In genomic region chr2:100064165-100064564, GRCh38 we compare ENCODE assay signal across 22 cellular contexts.
DNase-seq lines count a peak whose midpoint lies in the region; ATAC-seq and TF ChIP-seq lines count a peak whose summit lies in the region.
"Had no signal": no experiment of that assay in that cellular context is flagged by ENCODE, and none has a peak within 500 bp of the region (broad histone marks: within the 10 kb centered on the region; RNA-seq: fewer than 3 reads in every experiment).

No MANE protein-coding gene starts in this region.

- no peak overlapping the region for H2AFZ ChIP-seq in OCI-LY3 (ENCODE audit: low read depth, low read length)

- H3K27ac Mint-ChIP-seq in activated naive CD8-positive, alpha-beta T cell treated with anti-CD3 and anti-CD28 coated beads, Interleukin-2, amount 50 U/mL, for 24 hours, result peak overlapping the region; percentile 13
- H3K27ac Mint-ChIP-seq in activated naive CD8-positive, alpha-beta T cell treated with anti-CD3 and anti-CD28 coated beads for 36 hours, result no peak overlapping the region
- H3K27ac Mint-ChIP-seq in stimulated activated memory B cell treated with anti-CD40 and anti-IgM and Interleukin-4, amounts not matched to agents 10 μg/mL and 1 μg/mL and 100 μg/mL, for 72 hours, result peak overlapping the region; percentile 80
- H3K27ac Mint-ChIP-seq: CD14-positive monocyte had no signal

- H3K27me3 Mint-ChIP-seq in activated naive CD8-positive, alpha-beta T cell treated with anti-CD3 and anti-CD28 coated beads, Interleukin-2, amount 50 U/mL, for 24 hours, result peaks cover 2% of the 10 kb centered on the region
- H3K27me3 Mint-ChIP-seq in activated naive CD8-positive, alpha-beta T cell treated with anti-CD3 and anti-CD28 coated beads for 36 hours, result peaks cover 30% of the 10 kb centered on the region
- H3K27me3 Mint-ChIP-seq in stimulated activated memory B cell treated with anti-CD40 and anti-IgM and Interleukin-4, amounts not matched to agents 10 μg/mL and 1 μg/mL and 100 μg/mL, for 72 hours, result no peaks in the 10 kb centered on the region

- H3K4me2 ChIP-seq in OCI-LY3 (ENCODE audit: low read length), result peak overlapping the region; percentile 65

- H4K20me1 ChIP-seq in OCI-LY3 (ENCODE audit: insufficient read depth, low read length), result 0 out of 2 replicates have a peak, but pooled peaks cover 4% of the 10 kb centered on the region

- no peaks in the 10 kb centered on the region for H3K27me3 ChIP-seq in OCI-LY3 (ENCODE audit: low read depth, low read length)
- H3K27me3 ChIP-seq: SJSA1 had no signal

- H3K4me3 Mint-ChIP-seq in activated naive CD8-positive, alpha-beta T cell treated with anti-CD3 and anti-CD28 coated beads, Interleukin-2, amount 50 U/mL, for 24 hours, result peak overlapping the region; percentile 34
- H3K4me3 Mint-ChIP-seq in activated naive CD8-positive, alpha-beta T cell treated with anti-CD3 and anti-CD28 coated beads for 36 hours, result no peak overlapping the region
- H3K4me3 Mint-ChIP-seq in stimulated activated memory B cell treated with anti-CD40 and anti-IgM and Interleukin-4, amounts not matched to agents 10 μg/mL and 1 μg/mL and 100 μg/mL, for 72 hours, result peak overlapping the region; percentile 44
- H3K4me3 Mint-ChIP-seq: CD14-positive monocyte had no signal

- DNase-seq in NCI-H526 treated with DMSO at 0.1 percent for 48 hours (lab: John Stamatoyannopoulos, UW) (peak; percentile 64), NCI-H526 (lab: John Stamatoyannopoulos, UW) (no peak)
- DNase-seq in activated naive CD8-positive, alpha-beta T cell treated with anti-CD3 and anti-CD28 coated beads, Interleukin-2, amount 50 U/mL, for 24 hours, result no peak
- no peak for DNase-seq in activated naive CD8-positive, alpha-beta T cell treated with anti-CD3 and anti-CD28 coated beads for 36 hours
- DNase-seq: 8988T; KG1; NCI-H1092 treated with DMSO at 0.1 percent for 48 hours; NCI-H1436 treated with DMSO at 0.1 percent for 48 hours; NCI-H1930; NCI-H2227 treated with DMSO at 0.1 percent for 48 hours; NCI-H510A; NCI-H774; NK-92 treated with Interleukin-12 subunit alpha and Interleukin-12 subunit beta, amount 100 ng/mL, for 24 hours; OCI-M1 had no signal

- no peak overlapping the region; the same call in 1 of the 2 replicates for H3K9ac ChIP-seq in OCI-LY3 (ENCODE audit: low read length)

- H3K9me3 ChIP-seq in OCI-LY3 (ENCODE audit: insufficient read depth, low read length), result no peaks in the 10 kb centered on the region
- H3K9me3 ChIP-seq: SJSA1 had no signal

- H3K36me3 Mint-ChIP-seq in activated naive CD8-positive, alpha-beta T cell treated with anti-CD3 and anti-CD28 coated beads, Interleukin-2, amount 50 U/mL, for 24 hours (ENCODE audit: low read depth), result peaks cover 12% of the 10 kb centered on the region
- no peaks in the 10 kb centered on the region for H3K36me3 Mint-ChIP-seq in activated naive CD8-positive, alpha-beta T cell treated with anti-CD3 and anti-CD28 coated beads for 36 hours
- H3K36me3 Mint-ChIP-seq in stimulated activated memory B cell treated with anti-CD40 and anti-IgM and Interleukin-4, amounts not matched to agents 10 μg/mL and 1 μg/mL and 100 μg/mL, for 72 hours, result peaks cover 44% of the 10 kb centered on the region

- H3K9me3 Mint-ChIP-seq in activated naive CD8-positive, alpha-beta T cell treated with anti-CD3 and anti-CD28 coated beads, Interleukin-2, amount 50 U/mL, for 24 hours, result peaks cover 5% of the 10 kb centered on the region
- peaks cover 8% of the 10 kb centered on the region for H3K9me3 Mint-ChIP-seq in activated naive CD8-positive, alpha-beta T cell treated with anti-CD3 and anti-CD28 coated beads for 36 hours
- H3K9me3 Mint-ChIP-seq in stimulated activated memory B cell treated with anti-CD40 and anti-IgM and Interleukin-4, amounts not matched to agents 10 μg/mL and 1 μg/mL and 100 μg/mL, for 72 hours, result peaks cover 3% of the 10 kb centered on the region

- H3K4me1 Mint-ChIP-seq in activated naive CD8-positive, alpha-beta T cell treated with anti-CD3 and anti-CD28 coated beads, Interleukin-2, amount 50 U/mL, for 24 hours, result peaks cover 62% of the 10 kb centered on the region
- H3K4me1 Mint-ChIP-seq in activated naive CD8-positive, alpha-beta T cell treated with anti-CD3 and anti-CD28 coated beads for 36 hours, result peaks cover 8% of the 10 kb centered on the region
- peaks cover 88% of the 10 kb centered on the region for H3K4me1 Mint-ChIP-seq in stimulated activated memory B cell treated with anti-CD40 and anti-IgM and Interleukin-4, amounts not matched to agents 10 μg/mL and 1 μg/mL and 100 μg/mL, for 72 hours

- H3K27ac ChIP-seq in OCI-LY3 (ENCODE audit: low read length), result peak overlapping the region; percentile 65
- H3K27ac ChIP-seq: SJSA1 had no signal

- ATAC-seq in activated naive CD8-positive, alpha-beta T cell treated with anti-CD3 and anti-CD28 coated beads, Interleukin-2, amount 50 U/mL, for 24 hours, result no peak
- ATAC-seq in stimulated activated memory B cell treated with anti-CD40 and anti-IgM and Interleukin-4, amounts not matched to agents 10 μg/mL and 1 μg/mL and 100 μg/mL, for 72 hours, result no peak
- no peak for ATAC-seq in HG02798 (IDR thresholded peaks at IDR 0.05; ENCODE audit: poor library complexity, unreplicated experiment)
- no peak for ATAC-seq in HG03342 (IDR thresholded peaks at IDR 0.05; ENCODE audit: unreplicated experiment)
- ATAC-seq: HCT116, Right ventricle myocardium inferior had no signal

- peaks cover 76% of the 10 kb centered on the region for H3K4me1 ChIP-seq in OCI-LY3 (ENCODE audit: low read length)

- H3K79me2 ChIP-seq in OCI-LY3 (ENCODE audit: low read length), result peaks cover 52% of the 10 kb centered on the region

- peaks cover 36% of the 10 kb centered on the region for H3K36me3 ChIP-seq in OCI-LY3 (replicated peaks; ENCODE audit: low read depth, low read length)
- H3K36me3 ChIP-seq: SJSA1 had no signal

- TF ChIP-seq CTCF in OCI-LY3 (IDR thresholded peaks at IDR 0.05; ENCODE audit: low read depth, low read length), result no peak

- peak overlapping the region; percentile 44 for H3K4me3 ChIP-seq in OCI-LY3 (ENCODE audit: low read length)
- H3K4me3 ChIP-seq: SJSA1 had no signal
